26 cellular contexts compared by ENCODE assay signal in the genomic region with DNA sequence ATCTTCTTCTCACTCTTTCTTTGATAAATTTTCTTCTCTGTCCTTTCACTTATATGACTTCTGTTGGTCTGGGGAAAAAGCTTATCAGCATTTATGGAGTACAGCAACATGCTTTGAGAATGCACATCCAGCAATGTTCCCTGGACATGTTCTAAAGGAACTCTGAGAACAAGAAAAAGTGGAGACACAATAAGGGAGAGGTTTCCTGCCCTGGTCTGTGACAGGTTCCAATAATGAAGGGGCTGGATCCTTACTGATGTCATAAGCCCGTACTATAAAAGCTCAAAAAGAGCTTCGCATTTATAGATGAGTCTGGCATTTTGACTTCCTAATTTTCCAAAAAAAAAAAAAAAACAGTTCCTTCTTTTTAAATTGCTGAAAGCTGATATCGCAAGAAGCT.
"Had no signal": no experiment of that assay in that cellular context is flagged by ENCODE, and none has a peak within 500 bp of the region (broad histone marks: within the 10 kb centered on the region; RNA-seq: fewer than 3 reads in every experiment).

No MANE protein-coding gene starts in this region.

- H3K27me3 ChIP-seq: ascending aorta, body of pancreas had no signal

- H3K4me3 Mint-ChIP-seq: activated CD8-positive, alpha-beta T cell treated with anti-CD3 and anti-CD28 coated beads, Interleukin-2, amount 10 ng/mL, durations not matched to agents 7 days and 5 days; activated naive CD8-positive, alpha-beta T cell treated with anti-CD3 and anti-CD28 coated beads, Interleukin-2, amount 50 U/mL, for 24 hours; T-helper 1 cell treated with Interleukin-12 subunit alpha and Interleukin-12 subunit beta and Interleukin-4 antibody, amounts not matched to agents 30 μg/mL and 1 μg/mL, for 36 hours; WTC11 had no signal

- H3K27ac ChIP-seq: body of pancreas, RWPE1 had no signal

- H3K9me3 ChIP-seq: ascending aorta, body of pancreas had no signal

- H3K27ac Mint-ChIP-seq: activated CD8-positive, alpha-beta T cell treated with anti-CD3 and anti-CD28 coated beads, Interleukin-2, amount 10 ng/mL, durations not matched to agents 7 days and 5 days; activated naive CD4-positive, alpha-beta T cell treated with anti-CD3 and anti-CD28 coated beads, Interleukin-2, amount 50 U/mL, for 72 hours; activated naive CD8-positive, alpha-beta T cell treated with anti-CD3 and anti-CD28 coated beads, Interleukin-2, amount 50 U/mL, for 24 hours; T-helper 1 cell treated with Interleukin-12 subunit alpha and Interleukin-12 subunit beta and Interleukin-4 antibody, amounts not matched to agents 30 μg/mL and 1 μg/mL, for 36 hours; WTC11 had no signal

- H3K9me3 Mint-ChIP-seq: activated naive CD4-positive, alpha-beta T cell treated with anti-CD3 and anti-CD28 coated beads, Interleukin-2, amount 50 U/mL, for 72 hours; activated naive CD8-positive, alpha-beta T cell treated with anti-CD3 and anti-CD28 coated beads, Interleukin-2, amount 50 U/mL, for 24 hours; T-helper 1 cell treated with Interleukin-12 subunit alpha and Interleukin-12 subunit beta and Interleukin-4 antibody, amounts not matched to agents 30 μg/mL and 1 μg/mL, for 36 hours; WTC11 had no signal

- ATAC-seq: activated CD8-positive, alpha-beta T cell treated with anti-CD3 and anti-CD28 coated beads, Interleukin-2, amount 10 ng/mL, durations not matched to agents 7 days and 5 days; activated naive CD4-positive, alpha-beta T cell treated with anti-CD3 and anti-CD28 coated beads, Interleukin-2, amount 50 U/mL, for 72 hours; activated naive CD8-positive, alpha-beta T cell treated with anti-CD3 and anti-CD28 coated beads, Interleukin-2, amount 50 U/mL, for 24 hours; body of pancreas; K562; Panc1; WTC11 had no signal

- DNase-seq: activated CD4-positive, alpha-beta T cell treated with anti-CD3 and anti-CD28 coated beads for 48 hours; activated CD4-positive, alpha-beta T cell treated with anti-CD3 and anti-CD28 coated beads, Interleukin-2, amount 50 U/mL, for 4 hours; activated CD4-positive, CD25-positive, alpha-beta regulatory T cell treated with anti-CD3 and anti-CD28 coated beads, Interleukin-2, amount 50 U/mL, for 72 hours; activated CD8-positive, alpha-beta memory T cell treated with anti-CD3 and anti-CD28 coated beads, Interleukin-2, amount 50 U/mL, for 48 hours; activated CD8-positive, alpha-beta T cell treated with anti-CD3 and anti-CD28 coated beads, Interleukin-2, amount 10 ng/mL, durations not matched to agents 7 days and 5 days; activated naive CD4-positive, alpha-beta T cell; activated naive CD8-positive, alpha-beta T cell treated with anti-CD3 and anti-CD28 coated beads, Interleukin-2, amount 50 U/mL, for 24 hours; activated T-cell treated with anti-CD3 and anti-CD28 coated beads, Interleukin-2, amount 50 U/mL, for 1 hour; amniotic stem cell; Karpas-422; MM.1S; NCI-H1105; NCI-H1436; NCI-H1694 treated with DMSO at 0.1 percent for 48 hours; NCI-H2029 treated with DMSO at 0.1 percent for 48 hours; NCI-H446; NCI-H524; SHP77 treated with DMSO at 0.1 percent for 48 hours had no signal

- H3K4me1 ChIP-seq: body of pancreas had no signal

- H3K4me1 Mint-ChIP-seq: activated naive CD8-positive, alpha-beta T cell treated with anti-CD3 and anti-CD28 coated beads, Interleukin-2, amount 50 U/mL, for 24 hours had no signal

- H3K4me3 ChIP-seq: ascending aorta, body of pancreas, K562 had no signal

- H3K36me3 Mint-ChIP-seq: activated naive CD4-positive, alpha-beta T cell treated with anti-CD3 and anti-CD28 coated beads, Interleukin-2, amount 50 U/mL, for 72 hours; WTC11 had no signal

- H3K36me3 ChIP-seq: ascending aorta had no signal
